Comparison of ENCODE assay signal across 18 cellular contexts in genomic region chr7:55494951-55495350, GRCh38.
"Had no signal": no experiment of that assay in that cellular context is flagged by ENCODE, and none has a peak within 500 bp of the region (broad histone marks: within the 10 kb centered on the region; RNA-seq: fewer than 3 reads in every experiment).

No MANE protein-coding gene starts in this region.

- H3K4me3 ChIP-seq: body of pancreas, colonic mucosa, right atrium auricular region, SJSA1, skin epidermis, testis had no signal

- H3K4me3 Mint-ChIP-seq: nephron progenitor cell; stimulated activated naive CD8-positive, alpha-beta T cell treated with anti-CD3 and anti-CD28 coated beads, Interleukin-15, amount 100 ng/mL, for 72 hours; T-helper 2 cell treated with Interferon-gamma antibody and Interleukin-4, amounts not matched to agents 5 μg/mL and 100 μg/mL, for 36 hours had no signal

- H3K27me3 ChIP-seq: body of pancreas, colonic mucosa, right atrium auricular region, SJSA1, testis had no signal

- DNase-seq: activated gamma-delta T cell treated with Interleukin-2 at 50 U/mL for 16 hours; amygdala; body of pancreas; central memory CD4-positive, alpha-beta T cell; colonic mucosa; foreskin melanocyte; kidney glomerular epithelial cell; nephron progenitor cell; occipital lobe; stimulated activated CD4-positive, alpha-beta T cell treated with anti-CD3 and anti-CD28 coated beads, Interleukin-4, amount 100 ng/mL, for 4 hours; stimulated activated CD8-positive, alpha-beta memory T cell treated with anti-CD3 and anti-CD28 coated beads, Interleukin-4, amount 100 ng/mL, for 48 hours; stimulated activated naive CD8-positive, alpha-beta T cell treated with anti-CD3 and anti-CD28 coated beads, Interleukin-15, amount 100 ng/mL, for 72 hours; testis had no signal

- H3K4me1 ChIP-seq: body of pancreas, colonic mucosa, SJSA1, testis had no signal

- H3K27ac Mint-ChIP-seq: nephron progenitor cell; progenitor cell of endocrine pancreas; T-helper 2 cell treated with Interferon-gamma antibody and Interleukin-4, amounts not matched to agents 5 μg/mL and 100 μg/mL, for 36 hours had no signal

- H3K27ac ChIP-seq: body of pancreas, colonic mucosa, right atrium auricular region, SJSA1, skin epidermis, testis had no signal

- H3K9me3 Mint-ChIP-seq: nephron progenitor cell; stimulated activated naive CD8-positive, alpha-beta T cell treated with anti-CD3 and anti-CD28 coated beads, Interleukin-15, amount 100 ng/mL, for 72 hours; T-helper 2 cell treated with Interferon-gamma antibody and Interleukin-4, amounts not matched to agents 5 μg/mL and 100 μg/mL, for 36 hours had no signal

- H3K9me3 ChIP-seq: body of pancreas, colonic mucosa, right atrium auricular region, SJSA1, testis had no signal

- ATAC-seq: body of pancreas; stimulated activated naive CD8-positive, alpha-beta T cell treated with anti-CD3 and anti-CD28 coated beads, Interleukin-15, amount 100 ng/mL, for 72 hours had no signal

- H3K27me3 Mint-ChIP-seq: progenitor cell of endocrine pancreas; stimulated activated naive CD8-positive, alpha-beta T cell treated with anti-CD3 and anti-CD28 coated beads, Interleukin-15, amount 100 ng/mL, for 72 hours had no signal
